8 cellular contexts compared by ENCODE assay signal in the genomic region with DNA sequence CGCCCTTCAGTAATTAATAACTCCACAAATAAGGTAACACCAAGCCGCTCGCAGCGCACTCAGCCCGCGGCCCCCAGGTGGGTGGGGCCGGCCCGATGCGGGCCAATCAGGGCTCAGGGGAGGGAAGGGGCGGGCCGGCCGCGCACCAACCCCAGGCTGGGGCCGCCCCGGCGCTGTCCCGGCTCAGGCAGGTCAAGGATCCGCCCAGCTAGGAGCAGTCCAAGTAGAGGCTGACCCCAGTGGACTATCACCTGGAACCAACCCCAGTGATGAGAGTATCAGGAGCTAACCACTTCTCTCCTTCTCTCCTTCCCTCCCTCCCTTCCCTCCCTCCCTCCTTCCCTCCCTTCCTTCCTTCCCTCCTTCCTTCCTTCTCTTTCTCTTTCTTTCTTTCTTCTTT.
DNase-seq lines count a peak whose midpoint lies in the region; ATAC-seq and TF ChIP-seq lines count a peak whose summit lies in the region.

No MANE protein-coding gene starts in this region.

- peak overlapping the region; percentile 25 to 60 (median 41) for H3K4me3 ChIP-seq in breast epithelium
- peak overlapping the region; percentile 23 for H3K4me3 ChIP-seq in SJCRH30
- peak overlapping the region; percentile 35 for H3K4me3 ChIP-seq in rectal smooth muscle tissue (ENCODE audit: low read length)

- ATAC-seq in HG02938 (IDR thresholded peaks at IDR 0.05; ENCODE audit: unreplicated experiment), result no peak

- H3K36me3 Mint-ChIP-seq in MCF 10A (ENCODE audit: insufficient read depth, unreplicated experiment), result no peaks in the 10 kb centered on the region

- intact Hi-C loops in breast epithelium (cut with DNase I; ENCODE audit: low total_unique reads), result no loop called here
- intact Hi-C loops in MCF 10A (cut with micrococcal nuclease), result no loop called here
- intact Hi-C loops in cardiac septum (cut with DNase I), result no loop called here

- no peak overlapping the region for H3K4me3 Mint-ChIP-seq in MCF 10A (ENCODE audit: unreplicated experiment)

- H3K36me3 ChIP-seq in breast epithelium, result no peaks in the 10 kb centered on the region
- H3K36me3 ChIP-seq in SJCRH30, result no peaks in the 10 kb centered on the region
- H3K36me3 ChIP-seq in rectal smooth muscle tissue (ENCODE audit: control insufficient read depth, insufficient read depth, low read length), result no peaks in the 10 kb centered on the region

- H3K27me3 Mint-ChIP-seq in MCF 10A (ENCODE audit: insufficient read depth, unreplicated experiment), result peaks cover 64% of the 10 kb centered on the region

- no peaks in the 10 kb centered on the region for H3K4me1 Mint-ChIP-seq in MCF 10A (ENCODE audit: insufficient read depth, unreplicated experiment)

- CTCF ChIA-PET in MCF 10A (lab: Yijun Ruan, JAX), result no interaction called here

- H3K27me3 ChIP-seq in breast epithelium, result no peaks in the 10 kb centered on the region
- peaks cover 3% of the 10 kb centered on the region; the same call in 1 of the 2 replicates for H3K27me3 ChIP-seq in SJCRH30
- no peaks in the 10 kb centered on the region for H3K27me3 ChIP-seq in rectal smooth muscle tissue (ENCODE audit: control insufficient read depth, insufficient read depth, low read length)

- H3K9me3 Mint-ChIP-seq in MCF 10A (ENCODE audit: unreplicated experiment), result no peaks in the 10 kb centered on the region

- no peaks in the 10 kb centered on the region for H3K9me3 ChIP-seq in breast epithelium
- no peaks in the 10 kb centered on the region for H3K9me3 ChIP-seq in SJCRH30 (replicated peaks)

- no TSS peak for BruUV-seq in MCF 10A (replicated peaks; lab: Mats Ljungman, UMichigan)

- POLR2A ChIA-PET in MCF 10A (lab: Yijun Ruan, JAX), result no interaction called here

- no peak overlapping the region for H3K27ac Mint-ChIP-seq in MCF 10A (ENCODE audit: low read depth, unreplicated experiment)

- TF ChIP-seq POLR2A in breast epithelium (IDR thresholded peaks at IDR 0.05), result no peak

- TF ChIP-seq CTCF in breast epithelium (IDR thresholded peaks at IDR 0.05) (no peak), MCF 10A (IDR thresholded peaks at IDR 0.05; ENCODE audit: unreplicated experiment) (no peak)

- H3K27ac ChIP-seq in breast epithelium, result peak overlapping the region; percentile 42 to 54
- H3K27ac ChIP-seq in SJCRH30, result no peak overlapping the region
- no peak overlapping the region for H3K27ac ChIP-seq in rectal smooth muscle tissue (ENCODE audit: low read depth, low read length)

- H3K9ac ChIP-seq in rectal smooth muscle tissue (ENCODE audit: low read length), result no peak overlapping the region

- DNase-seq in breast epithelium (ENCODE audit: low spot score in 2 of 2) (peak; percentile 54 to 58), MCF 10A (ENCODE audit: unreplicated experiment) (no peak), SJCRH30 (peak; percentile 50 to 65), cardiac septum (ENCODE audit: low spot score) (peak; percentile 77), middle frontal gyrus (ENCODE audit: extremely low spot score, low spot score) (no peak), NCI-H2029 (lab: John Stamatoyannopoulos, UW) (no peak)

- no peaks in the 10 kb centered on the region for H3K4me1 ChIP-seq in breast epithelium
- H3K4me1 ChIP-seq in SJCRH30, result peaks cover 3% of the 10 kb centered on the region; the same call in 1 of the 2 replicates
- H3K4me1 ChIP-seq in rectal smooth muscle tissue (ENCODE audit: control insufficient read depth, insufficient read depth, low read length), result peaks cover 6% of the 10 kb centered on the region

Comparison
In these comparisons a context has a peak if more than half of its experiments do, and no peak if none do; other contexts are left out.
1. DNase-seq: peak in breast epithelium (2 of 2), SJCRH30 (2 of 2) and cardiac septum (single experiment); none in MCF 10A (single experiment), middle frontal gyrus (single experiment) and NCI-H2029 (single experiment).
2. H3K27ac ChIP-seq: peak in breast epithelium (2 of 2); none in SJCRH30 (single experiment) and rectal smooth muscle tissue (single experiment).
3. Peak in every context shown above with its lines, with median percentiles within 50 percentile points of each other: H3K4me3 ChIP-seq.